In the genomic region with DNA sequence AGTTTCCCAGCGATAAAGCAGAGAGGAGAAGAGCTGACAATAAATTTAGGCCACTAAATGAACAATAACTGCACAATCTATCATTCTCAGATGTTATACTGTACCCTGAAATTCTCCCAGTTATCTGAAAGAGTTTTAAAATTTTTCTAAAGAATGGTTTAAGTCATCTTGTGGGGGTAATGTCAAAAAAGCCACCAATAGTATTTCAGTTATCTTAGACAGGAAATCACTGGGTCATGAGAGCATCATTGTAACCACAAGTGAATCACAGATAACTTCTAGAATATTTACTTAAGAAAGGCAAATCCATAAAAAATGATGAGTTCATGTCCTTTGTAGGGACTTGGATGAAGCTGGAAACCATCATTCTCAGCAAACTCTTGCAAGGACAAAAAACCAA, we compare ENCODE assay signal across 21 cellular contexts.
DNase-seq lines count a peak whose midpoint lies in the region; ATAC-seq, FAIRE-seq and TF ChIP-seq lines count a peak whose summit lies in the region.
"Had no signal": no experiment of that assay in that cellular context is flagged by ENCODE, and none has a peak within 500 bp of the region (broad histone marks: within the 10 kb centered on the region; RNA-seq: fewer than 3 reads in every experiment).

No MANE protein-coding gene starts in this region.

- peak overlapping the region; percentile 36 for H3K27ac Mint-ChIP-seq in astrocyte (ENCODE audit: unreplicated experiment)
- H3K27ac Mint-ChIP-seq: activated CD4-positive, alpha-beta T cell treated with anti-CD3 and anti-CD28 coated beads for 36 hours; activated naive CD4-positive, alpha-beta T cell treated with anti-CD3 and anti-CD28 coated beads, Interleukin-2, amount 50 U/mL, for 24 hours; nephron had no signal

- H3K4me3 ChIP-seq in astrocyte (ENCODE audit: insufficient read depth, low read depth, low read length) (no peak overlapping the region), BE2C (ENCODE audit: low read depth, low read length) (no peak overlapping the region)
- H3K4me3 ChIP-seq: MG63, sigmoid colon, thyroid gland had no signal

- peaks cover 7% of the 10 kb centered on the region for H3K4me1 ChIP-seq in astrocyte (ENCODE audit: insufficient read depth, low read length)
- no peaks in the 10 kb centered on the region for H3K4me1 ChIP-seq in BE2C
- H3K4me1 ChIP-seq: sigmoid colon, thyroid gland had no signal

- H3K36me3 Mint-ChIP-seq in astrocyte (ENCODE audit: low read depth, unreplicated experiment), result no peaks in the 10 kb centered on the region
- H3K36me3 Mint-ChIP-seq: activated naive CD4-positive, alpha-beta T cell treated with anti-CD3 and anti-CD28 coated beads, Interleukin-2, amount 50 U/mL, for 24 hours had no signal

- TF ChIP-seq CTCF in astrocyte (IDR thresholded peaks at IDR 0.05; ENCODE audit: insufficient read depth, low read depth, low read length), result no peak
- TF ChIP-seq CTCF in BE2C (IDR thresholded peaks at IDR 0.05; ENCODE audit: low read depth, low read length), result no peak

- no peak for ATAC-seq in HG02885 (IDR thresholded peaks at IDR 0.05; ENCODE audit: poor library complexity, unreplicated experiment)
- ATAC-seq: activated CD4-positive, alpha-beta T cell treated with anti-CD3 and anti-CD28 coated beads for 36 hours had no signal

- H3K4me3 Mint-ChIP-seq in astrocyte (ENCODE audit: unreplicated experiment), result no peak overlapping the region
- H3K4me3 Mint-ChIP-seq: activated CD4-positive, alpha-beta T cell treated with anti-CD3 and anti-CD28 coated beads for 36 hours; activated naive CD4-positive, alpha-beta T cell treated with anti-CD3 and anti-CD28 coated beads, Interleukin-2, amount 50 U/mL, for 24 hours; nephron had no signal

- H3K79me2 ChIP-seq in astrocyte (ENCODE audit: insufficient read depth, low read length), result no peaks in the 10 kb centered on the region

- peak overlapping the region; percentile 57 for H3K4me2 ChIP-seq in astrocyte (ENCODE audit: low read length)

- DNase-seq in HS-5 (ENCODE audit: low read depth) (peak; percentile 4), astrocyte (ENCODE audit: low read depth) (peak; percentile 71), hepatic stellate cell (ENCODE audit: low spot score) (peak; percentile 14), HUDEP-2 (lab: John Stamatoyannopoulos, UW; ENCODE audit: unreplicated experiment in 76 of 76) (no peak), BE2C (no peak)
- no peak for DNase-seq in stimulated activated CD4-positive, alpha-beta T cell treated with anti-CD3 and anti-CD28 coated beads, Interleukin-15, amount 100 ng/mL, for 24 hours
- DNase-seq: activated CD4-positive, alpha-beta T cell treated with anti-CD3 and anti-CD28 coated beads for 36 hours; cortex of kidney; MG63; NCI-H1436; NCI-H524 treated with DMSO at 0.1 percent for 48 hours; posterior cingulate gyrus; sigmoid colon; stimulated activated CD4-positive, alpha-beta T cell treated with anti-CD3 and anti-CD28 coated beads, Interleukin-1b, Interleukin-23, amount 100 ng/mL, for 48 hours; stimulated activated naive CD4-positive, alpha-beta T cell; SW 1271; thyroid gland had no signal

- H4K20me1 ChIP-seq in astrocyte (ENCODE audit: insufficient read depth, low read length), result no peaks in the 10 kb centered on the region

- no peak for FAIRE-seq in astrocyte (lab: Jason Lieb, UNC)

- H3K36me3 ChIP-seq in astrocyte (ENCODE audit: insufficient read depth, low read length) (no peaks in the 10 kb centered on the region), BE2C (no peaks in the 10 kb centered on the region)
- H3K36me3 ChIP-seq: MG63, sigmoid colon, thyroid gland had no signal

- H2AFZ ChIP-seq in astrocyte (ENCODE audit: low read depth, low read length), result no peak overlapping the region

- H3K4me1 Mint-ChIP-seq in astrocyte (ENCODE audit: low read depth, unreplicated experiment), result peaks cover 9% of the 10 kb centered on the region
- H3K4me1 Mint-ChIP-seq: activated CD4-positive, alpha-beta T cell treated with anti-CD3 and anti-CD28 coated beads for 36 hours; activated naive CD4-positive, alpha-beta T cell treated with anti-CD3 and anti-CD28 coated beads, Interleukin-2, amount 50 U/mL, for 24 hours; nephron had no signal

- H3K27me3 ChIP-seq in astrocyte (ENCODE audit: insufficient read depth, low read length) (no peaks in the 10 kb centered on the region), BE2C (no peaks in the 10 kb centered on the region)
- H3K27me3 ChIP-seq: MG63, sigmoid colon, thyroid gland had no signal

- no peak overlapping the region for H3K9ac ChIP-seq in astrocyte (ENCODE audit: low read length)

- peaks cover 2% of the 10 kb centered on the region for H3K27me3 Mint-ChIP-seq in astrocyte (ENCODE audit: low read depth, unreplicated experiment)
- H3K27me3 Mint-ChIP-seq: activated CD4-positive, alpha-beta T cell treated with anti-CD3 and anti-CD28 coated beads for 36 hours had no signal

- H3K27ac ChIP-seq in astrocyte (ENCODE audit: low read depth, low read length), result no peak overlapping the region
- H3K27ac ChIP-seq: RWPE1, sigmoid colon, thyroid gland had no signal

- H3K9me3 ChIP-seq in astrocyte (ENCODE audit: insufficient read depth, low read depth, low read length), result no peaks in the 10 kb centered on the region
- no peaks in the 10 kb centered on the region for H3K9me3 ChIP-seq in BE2C
- H3K9me3 ChIP-seq: MG63, sigmoid colon, thyroid gland had no signal

- no peaks in the 10 kb centered on the region for H3K9me3 Mint-ChIP-seq in astrocyte (ENCODE audit: unreplicated experiment)
- H3K9me3 Mint-ChIP-seq: activated naive CD4-positive, alpha-beta T cell treated with anti-CD3 and anti-CD28 coated beads, Interleukin-2, amount 50 U/mL, for 24 hours; nephron had no signal

Comparison
In these comparisons a context has a peak if more than half of its experiments do, and no peak if none do; other contexts are left out.
1. DNase-seq: peak in HS-5 (single experiment), astrocyte (single experiment) and hepatic stellate cell (single experiment); none in HUDEP-2 (0 of 76), stimulated activated CD4-positive, alpha-beta T cell treated with anti-CD3 and anti-CD28 coated beads, Interleukin-15, amount 100 ng/mL, for 24 hours (single experiment) and BE2C (single experiment).